Comparison of ENCODE assay signal across 20 cellular contexts in genomic region chr7:73397521-73397934, GRCh38. TPM values are rescaled to one million over a fixed set of nuclear protein-coding genes. Genes with fewer than 3 reads are reported as not detected.
A peak's percentile ranks its signal among the peaks of the same experiment; 100 is the strongest.
DNase-seq lines count a peak whose midpoint lies in the region; ATAC-seq and TF ChIP-seq lines count a peak whose summit lies in the region.
"Had no signal": no experiment of that assay in that cellular context is flagged by ENCODE, and none has a peak within 500 bp of the region (broad histone marks: within the 10 kb centered on the region; RNA-seq: fewer than 3 reads in every experiment).

No MANE protein-coding gene starts in this region.

- TF ChIP-seq POLR2A in uterus (IDR thresholded peaks at IDR 0.05) (no peak), Peyer's patch (IDR thresholded peaks at IDR 0.05) (no peak)

- H3K4me1 ChIP-seq in right atrium auricular region: no peaks in the 10 kb centered on the region
- H3K4me1 ChIP-seq in heart right ventricle: peaks cover 0 to 9% (median 0%) of the 10 kb centered on the region in 9 donors
- H3K4me1 ChIP-seq in mesodermal cell (ENCODE audit: control insufficient read depth, insufficient read depth, low read length, poor library complexity, severe bottlenecking): peaks cover 5% of the 10 kb centered on the region
- H3K4me1 ChIP-seq in uterus: no peaks in the 10 kb centered on the region
- H3K4me1 ChIP-seq in Peyer's patch: no peaks in the 10 kb centered on the region
- H3K4me1 ChIP-seq: transverse colon had no signal

- H3K9me3 ChIP-seq in right atrium auricular region: no peaks in the 10 kb centered on the region
- H3K9me3 ChIP-seq in heart right ventricle: no peaks in the 10 kb centered on the region
- no peaks in the 10 kb centered on the region for H3K9me3 ChIP-seq in mesodermal cell (ENCODE audit: control insufficient read depth, low read length)
- H3K9me3 ChIP-seq in uterus: no peaks in the 10 kb centered on the region
- H3K9me3 ChIP-seq in Peyer's patch: no peaks in the 10 kb centered on the region
- H3K9me3 ChIP-seq: transverse colon had no signal

- peak; percentile 51 for DNase-seq in Right ventricle myocardium superior
- DNase-seq in right atrium auricular region (ENCODE audit: low spot score): no peak
- no peak for DNase-seq in heart right ventricle
- DNase-seq in uterus: peak in 1 of 2 donors; percentile 16
- DNase-seq in stimulated activated CD4-positive, alpha-beta T cell treated with anti-CD3 and anti-CD28 coated beads, Interleukin-4, amount 100 ng/mL, for 1 hour: no peak
- DNase-seq in Peyer's patch: no peak
- DNase-seq: activated effector memory CD4-positive, alpha-beta T cell treated with Interleukin-2 at 50 U/mL for 16 hours; effector CD8-positive, alpha-beta T cell; GOT3; MV-4-11; NCI-H2081 treated with DMSO at 0.1 percent for 48 hours; NCI-H526; occipital lobe; small intestine; SW 1271; transverse colon had no signal

- H3K36me3 ChIP-seq in right atrium auricular region (no peaks in the 10 kb centered on the region), heart right ventricle (no peaks in the 10 kb centered on the region), mesodermal cell (ENCODE audit: control insufficient read depth, insufficient read depth, low read length) (no peaks in the 10 kb centered on the region), uterus (no peaks in the 10 kb centered on the region), Peyer's patch (no peaks in the 10 kb centered on the region)
- H3K36me3 ChIP-seq: transverse colon had no signal

- H3K27ac ChIP-seq in right atrium auricular region (no peak overlapping the region), heart right ventricle (no peak overlapping the region), mesodermal cell (ENCODE audit: low read depth, low read length, severe bottlenecking) (no peak overlapping the region), uterus (peak overlapping the region; percentile 33 to 49), Peyer's patch (no peak overlapping the region)
- H3K27ac ChIP-seq: VCaP had no signal

- WGBS in heart right ventricle, 2 donors: 50 to 62% methylated on average over 8 to 9 of the region's 9 CpGs
- 30 to 67% methylated on average over 3 to 6 of the region's 9 CpGs for WGBS in mesodermal cell (ENCODE audit: insufficient coverage in 2 of 2), 2 experiments

- intact Hi-C loops in Right ventricle myocardium superior (cut with DNase I): no loop called here
- intact Hi-C loops in heart right ventricle (cut with DNase I): no loop called here
- intact Hi-C loops in uterus (cut with DNase I; ENCODE audit: low total_unique reads): no loop called here

- ATAC-seq in Right ventricle myocardium superior (ENCODE audit: poor library complexity) (no peak), heart right ventricle (peak in 2 of 8 donors; percentile 27 to 58), GM18858 (IDR thresholded peaks at IDR 0.05; ENCODE audit: unreplicated experiment) (no peak)
- ATAC-seq: stimulated activated memory B cell treated with anti-CD40 and anti-IgM and Interleukin-4, amounts not matched to agents 10 μg/mL and 1 μg/mL and 100 μg/mL, for 72 hours had no signal

- H3K27me3 ChIP-seq in right atrium auricular region: no peaks in the 10 kb centered on the region
- peaks cover 0 to 3% (median 0%) of the 10 kb centered on the region in 7 donors for H3K27me3 ChIP-seq in heart right ventricle
- H3K27me3 ChIP-seq in uterus: no peaks in the 10 kb centered on the region
- no peaks in the 10 kb centered on the region for H3K27me3 ChIP-seq in Peyer's patch
- H3K27me3 ChIP-seq: transverse colon had no signal

- peak overlapping the region in 1 of 2 donors; percentile 9 for H3K4me3 ChIP-seq in right atrium auricular region
- peak overlapping the region in 7 of 10 donors; percentile 3 to 40 (median 24) for H3K4me3 ChIP-seq in heart right ventricle
- H3K4me3 ChIP-seq in mesodermal cell (ENCODE audit: extremely low read depth, insufficient read depth, low read length, poor library complexity, severe bottlenecking): peak overlapping the region; percentile 27
- H3K4me3 ChIP-seq in uterus: no peak overlapping the region
- no peak overlapping the region for H3K4me3 ChIP-seq in Peyer's patch
- H3K4me3 ChIP-seq: transverse colon had no signal

- no peak for TF ChIP-seq CTCF in right atrium auricular region (IDR thresholded peaks at IDR 0.05)
- TF ChIP-seq CTCF in heart right ventricle (IDR thresholded peaks at IDR 0.05): no peak
- no peak for TF ChIP-seq CTCF in uterus (IDR thresholded peaks at IDR 0.05)
- TF ChIP-seq CTCF in Peyer's patch (IDR thresholded peaks at IDR 0.05): no peak

RNA-seq across cellular contexts. Expression of gene FZD9, which starts 36.0 kb away (rescaled TPM):
- 0.24 TPM for total RNA-seq in Right ventricle myocardium superior
- under 1 TPM in 1 of 2 donors, not detected in 1; 0.47 TPM for total RNA-seq in right atrium auricular region
- under 1 TPM in 5 of 10 donors, not detected in 5; 0.13 to 0.41 (median 0.15) TPM for total RNA-seq in heart right ventricle
- polyA plus RNA-seq in heart right ventricle: under 1 TPM; 0.15 to 0.45 TPM
- polyA plus RNA-seq in mesodermal cell (2013, experiment 1 of 2): 3.1 TPM
- 2.0 TPM for polyA plus RNA-seq in mesodermal cell (2013, experiment 2 of 2)
- 1 to 10 TPM in 1 of 4 donors, under 1 TPM in 2, not detected in 1; 0.55 to 1.5 (median 0.90) TPM for total RNA-seq in uterus
- total RNA-seq in Peyer's patch: 1 to 10 TPM in 2 of 4 donors, under 1 TPM in 1, not detected in 1; 0.88 to 3.8 (median 1.2) TPM

Comparison
In these comparisons a context has a peak if more than half of its experiments do, and no peak if none do; other contexts are left out.
1. H3K27ac ChIP-seq: peak in uterus (2 of 2); none in right atrium auricular region (0 of 2), heart right ventricle (0 of 10), mesodermal cell (single experiment) and Peyer's patch (0 of 4).
2. H3K4me3 ChIP-seq: peak in heart right ventricle (7 of 10) and mesodermal cell (single experiment); none in uterus (0 of 2) and Peyer's patch (0 of 4).